In genomic region chr12:124388038-124388676, GRCh38 we compare ENCODE assay signal across 1 cellular context.
TF ChIP-seq lines count a peak whose summit lies in the region.

No MANE protein-coding gene starts in this region.

TF ChIP-seq in GM23338, 12 proteins besides CTCF, POLR2A, EP300 and RAD21 (continued from another document):
- no peak for TF ChIP-seq REST (IDR thresholded peaks at IDR 0.05; ENCODE audit: unreplicated experiment)
- TF ChIP-seq STAT1 (IDR thresholded peaks at IDR 0.05; ENCODE audit: unreplicated experiment), result no peak
- TF ChIP-seq POLR2AphosphoS5 (IDR thresholded peaks at IDR 0.05; ENCODE audit: low read depth), result no peak
- TF ChIP-seq CREB1 (CRISPR knock-in tag; IDR thresholded peaks at IDR 0.05; ENCODE audit: low read depth), result no peak
- TF ChIP-seq ZNF114 (CRISPR knock-in tag; IDR thresholded peaks at IDR 0.05), result no peak
- no peak for TF ChIP-seq ETS1 (IDR thresholded peaks at IDR 0.05)
- TF ChIP-seq EZH2phosphoT487 (IDR thresholded peaks at IDR 0.05; ENCODE audit: unreplicated experiment), result no peak
- no peak for TF ChIP-seq NANOG (IDR thresholded peaks at IDR 0.05; ENCODE audit: borderline replicate concordance)
